1 cellular context compared by ENCODE assay signal in genomic region chr2:1740714-1741584, GRCh38.
TF ChIP-seq lines count a peak whose summit lies in the region.

No MANE protein-coding gene starts in this region.

TF ChIP-seq in SK-N-SH, 30 proteins besides CTCF, POLR2A, EP300 and RAD21 (continued from another document):
- TF ChIP-seq, protein P1, sequence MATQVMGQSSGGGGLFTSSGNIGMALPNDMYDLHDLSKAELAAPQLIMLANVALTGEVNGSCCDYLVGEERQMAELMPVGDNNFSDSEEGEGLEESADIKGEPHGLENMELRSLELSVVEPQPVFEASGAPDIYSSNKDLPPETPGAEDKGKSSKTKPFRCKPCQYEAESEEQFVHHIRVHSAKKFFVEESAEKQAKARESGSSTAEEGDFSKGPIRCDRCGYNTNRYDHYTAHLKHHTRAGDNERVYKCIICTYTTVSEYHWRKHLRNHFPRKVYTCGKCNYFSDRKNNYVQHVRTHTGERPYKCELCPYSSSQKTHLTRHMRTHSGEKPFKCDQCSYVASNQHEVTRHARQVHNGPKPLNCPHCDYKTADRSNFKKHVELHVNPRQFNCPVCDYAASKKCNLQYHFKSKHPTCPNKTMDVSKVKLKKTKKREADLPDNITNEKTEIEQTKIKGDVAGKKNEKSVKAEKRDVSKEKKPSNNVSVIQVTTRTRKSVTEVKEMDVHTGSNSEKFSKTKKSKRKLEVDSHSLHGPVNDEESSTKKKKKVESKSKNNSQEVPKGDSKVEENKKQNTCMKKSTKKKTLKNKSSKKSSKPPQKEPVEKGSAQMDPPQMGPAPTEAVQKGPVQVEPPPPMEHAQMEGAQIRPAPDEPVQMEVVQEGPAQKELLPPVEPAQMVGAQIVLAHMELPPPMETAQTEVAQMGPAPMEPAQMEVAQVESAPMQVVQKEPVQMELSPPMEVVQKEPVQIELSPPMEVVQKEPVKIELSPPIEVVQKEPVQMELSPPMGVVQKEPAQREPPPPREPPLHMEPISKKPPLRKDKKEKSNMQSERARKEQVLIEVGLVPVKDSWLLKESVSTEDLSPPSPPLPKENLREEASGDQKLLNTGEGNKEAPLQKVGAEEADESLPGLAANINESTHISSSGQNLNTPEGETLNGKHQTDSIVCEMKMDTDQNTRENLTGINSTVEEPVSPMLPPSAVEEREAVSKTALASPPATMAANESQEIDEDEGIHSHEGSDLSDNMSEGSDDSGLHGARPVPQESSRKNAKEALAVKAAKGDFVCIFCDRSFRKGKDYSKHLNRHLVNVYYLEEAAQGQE (IDR thresholded peaks at IDR 0.05; ENCODE audit: low read depth, low read length) = no peak
- TF ChIP-seq, protein P2, sequence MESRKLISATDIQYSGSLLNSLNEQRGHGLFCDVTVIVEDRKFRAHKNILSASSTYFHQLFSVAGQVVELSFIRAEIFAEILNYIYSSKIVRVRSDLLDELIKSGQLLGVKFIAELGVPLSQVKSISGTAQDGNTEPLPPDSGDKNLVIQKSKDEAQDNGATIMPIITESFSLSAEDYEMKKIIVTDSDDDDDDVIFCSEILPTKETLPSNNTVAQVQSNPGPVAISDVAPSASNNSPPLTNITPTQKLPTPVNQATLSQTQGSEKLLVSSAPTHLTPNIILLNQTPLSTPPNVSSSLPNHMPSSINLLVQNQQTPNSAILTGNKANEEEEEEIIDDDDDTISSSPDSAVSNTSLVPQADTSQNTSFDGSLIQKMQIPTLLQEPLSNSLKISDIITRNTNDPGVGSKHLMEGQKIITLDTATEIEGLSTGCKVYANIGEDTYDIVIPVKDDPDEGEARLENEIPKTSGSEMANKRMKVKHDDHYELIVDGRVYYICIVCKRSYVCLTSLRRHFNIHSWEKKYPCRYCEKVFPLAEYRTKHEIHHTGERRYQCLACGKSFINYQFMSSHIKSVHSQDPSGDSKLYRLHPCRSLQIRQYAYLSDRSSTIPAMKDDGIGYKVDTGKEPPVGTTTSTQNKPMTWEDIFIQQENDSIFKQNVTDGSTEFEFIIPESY (IDR thresholded peaks at IDR 0.05; ENCODE audit: borderline replicate concordance, low read depth) = no peak
- TF ChIP-seq NRF1 (IDR thresholded peaks at IDR 0.05; ENCODE audit: low read depth, low read length) (no peak), EZH2phosphoT487 (IDR thresholded peaks at IDR 0.05; ENCODE audit: borderline replicate concordance, low read depth) (no peak), RXRA (IDR thresholded peaks at IDR 0.05; ENCODE audit: borderline replicate concordance, low read depth) (no peak), POLR2AphosphoS5 (IDR thresholded peaks at IDR 0.05; ENCODE audit: low read depth, low read length) (no peak), SIN3A (IDR thresholded peaks at IDR 0.05; ENCODE audit: borderline replicate concordance, low read depth, low read length) (no peak), MEF2A (IDR thresholded peaks at IDR 0.05; ENCODE audit: borderline replicate concordance, low read depth) (no peak), ELF1 (IDR thresholded peaks at IDR 0.05) (no peak)
